8 cellular contexts compared by ENCODE assay signal in the genomic region with DNA sequence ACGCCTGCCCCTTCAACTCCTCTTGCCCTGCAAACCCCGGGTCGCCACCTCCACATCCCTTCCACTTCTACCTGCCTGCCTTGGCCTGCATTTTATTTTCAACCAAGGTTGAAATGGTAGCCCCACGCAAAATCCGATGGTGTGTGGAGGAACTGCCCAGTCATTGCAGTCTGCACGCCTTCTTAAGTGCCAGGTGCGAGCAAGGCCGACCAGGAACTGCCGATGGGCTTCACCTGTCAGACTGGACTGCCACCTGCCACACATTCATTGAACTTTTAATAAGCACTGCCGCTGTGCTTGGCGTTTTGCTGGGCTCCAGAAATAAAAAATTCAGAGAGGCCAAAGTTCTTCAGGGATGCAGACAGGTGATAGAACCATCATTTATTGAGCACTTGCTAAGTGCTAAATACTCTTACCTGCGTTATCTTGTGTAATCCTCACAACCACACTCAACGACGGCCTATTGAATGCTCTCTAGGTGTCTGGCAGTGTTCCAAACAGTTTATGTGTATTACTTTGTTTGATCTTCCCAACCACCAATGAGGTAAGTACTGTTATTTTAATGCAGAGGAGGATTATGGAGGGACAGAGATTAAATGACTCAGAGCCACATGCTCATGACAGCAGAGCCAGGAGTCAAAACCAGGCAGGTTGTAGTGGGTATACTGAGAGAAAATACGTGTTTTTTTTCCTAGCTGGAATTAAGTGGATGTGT. TPM values are rescaled to one million over a fixed set of nuclear protein-coding genes. Genes with fewer than 3 reads are reported as not detected.
DNase-seq lines count a peak whose midpoint lies in the region; ATAC-seq, FAIRE-seq and TF ChIP-seq lines count a peak whose summit lies in the region.

No MANE protein-coding gene starts in this region.

- no peak for DNase-seq in H7
- DNase-seq in NCI-H748 (lab: John Stamatoyannopoulos, UW; ENCODE audit: unreplicated experiment): peak; percentile 97
- peak in 2 of 4 experiments; percentile 2 to 8 for DNase-seq in K562 (ENCODE audit: extremely low read depth in 1 of 4, low spot score in 3 of 4)
- no peak for DNase-seq in kidney epithelial cell (ENCODE audit: low read depth)
- DNase-seq in stimulated activated naive CD8-positive, alpha-beta T cell treated with anti-CD3 and anti-CD28 coated beads, Interleukin-15, Interleukin-2, amounts not matched to agents 100 U/mL and 50 U/mL, for 24 hours: no peak
- no peak for DNase-seq in substantia nigra (lab: John Stamatoyannopoulos, UW)
- DNase-seq in GM20000 (ENCODE audit: low spot score): no peak

- no TSS peak for BruUV-seq in K562 (replicated peaks; lab: Mats Ljungman, UMichigan)

- no peak overlapping the region; a peak in 1 of 4 replicates for H3K9ac ChIP-seq in K562 (ENCODE audit: insufficient read depth in 1 of 2, low read depth in 2 of 2, low read length in 2 of 2)

- no peaks in the 10 kb centered on the region for H3K9me3 ChIP-seq in K562 (replicated peaks; ENCODE audit: control insufficient read depth, insufficient read depth, low read depth, low read length)

- 8% methylated on average over 15 of the region's 15 CpGs for WGBS in K562 (ENCODE audit: insufficient coverage, low coverage, missing lambda C conversion rate)

- ATAC-seq in K562 (peak; percentile 57), HG02759 (IDR thresholded peaks at IDR 0.05; ENCODE audit: unreplicated experiment) (no peak)
- peak; percentile 66 for ATAC-seq in stimulated activated naive CD8-positive, alpha-beta T cell treated with anti-CD3 and anti-CD28 coated beads, Interleukin-15, Interleukin-2, amounts not matched to agents 100 U/mL and 50 U/mL, for 24 hours

- H2AFZ ChIP-seq in K562 (ENCODE audit: low read depth, low read length): no peak overlapping the region

- no peaks in the 10 kb centered on the region for H3K9me1 ChIP-seq in K562 (ENCODE audit: control insufficient read depth, insufficient read depth, low read length)

- intact Hi-C loops in K562 (cut with micrococcal nuclease): no loop called here

- in situ Hi-C loops in K562 (cut with MboI): no loop called here

- no peaks in the 10 kb centered on the region for H4K20me1 ChIP-seq in K562 (replicated peaks; ENCODE audit: control insufficient read depth, insufficient read depth, low read length)

- peak overlapping the region; percentile 49 for H3K4me2 ChIP-seq in K562 (ENCODE audit: insufficient read depth, low read length)

- no peaks in the 10 kb centered on the region for H3K36me3 ChIP-seq in H7 (replicated peaks; ENCODE audit: control insufficient read depth, insufficient read depth, low read length)
- no peaks in the 10 kb centered on the region for H3K36me3 ChIP-seq in K562 (ENCODE audit: control insufficient read depth, insufficient read depth, low read length)
- H3K36me3 ChIP-seq in kidney epithelial cell (ENCODE audit: control insufficient read depth, insufficient read depth, low read length): no peaks in the 10 kb centered on the region

- H3K27me3 ChIP-seq in H7 (ENCODE audit: control insufficient read depth, insufficient read depth, low read length) (peaks cover 27% of the 10 kb centered on the region), K562 (ENCODE audit: control insufficient read depth in 2 of 2, insufficient read depth in 2 of 2, low read length in 2 of 2) (peaks cover 0 to 5% of the 10 kb centered on the region in 2 experiments; a peak in 1 of 5 replicates), kidney epithelial cell (ENCODE audit: control insufficient read depth, insufficient read depth, low read length) (no peaks in the 10 kb centered on the region)

- H3K79me2 ChIP-seq in K562 (ENCODE audit: control insufficient read depth, insufficient read depth, low read length): no peaks in the 10 kb centered on the region

- TF ChIP-seq EP300 in K562 (IDR thresholded peaks at IDR 0.05; ENCODE audit: low read length): no peak

- H3K4me3 ChIP-seq in H7 (ENCODE audit: insufficient read depth, low read depth, low read length) (peak overlapping the region; percentile 42), K562 (no peak overlapping the region), kidney epithelial cell (ENCODE audit: low read depth, low read length) (peak overlapping the region; percentile 48)

- no peak for TF ChIP-seq RAD21 in K562 (CRISPR knock-in tag; conservative IDR thresholded peaks at IDR 0.05 in 1 of 2, IDR thresholded peaks at IDR 0.05 in 1 of 2)

- CTCF ChIA-PET in K562 (lab: Yijun Ruan, JAX; ENCODE audit: low intra/inter-chr PET ratio): no interaction called here

- POLR2A ChIA-PET in K562 (lab: Yijun Ruan, JAX): interaction anchor here (1.0 kb wide), 1 partner anchor 28 kb away, joined by 3 read pairs; no protein-coding TSS in a partner anchor

- no peak for TF ChIP-seq POLR2A in K562 (conservative IDR thresholded peaks at IDR 0.05)

- no peak overlapping the region for H3K27ac ChIP-seq in K562 (ENCODE audit: extremely low read depth, low read depth, low read length)
- H3K27ac ChIP-seq in substantia nigra (ENCODE audit: low read depth, low read length, poor library complexity, severe bottlenecking): no peak overlapping the region

- FAIRE-seq in K562 (lab: Jason Lieb, UNC): no peak

- peaks cover 0 to 2% of the 10 kb centered on the region in 2 experiments; a peak in 1 of 5 replicates for H3K4me1 ChIP-seq in K562 (replicated peaks in 1 of 2; ENCODE audit: control insufficient read depth in 2 of 2, insufficient read depth in 2 of 2, low read length in 2 of 2)

- TF ChIP-seq CTCF in K562 (IDR thresholded peaks at IDR 0.05 in 2 of 3, conservative IDR thresholded peaks at IDR 0.05 in 1 of 3; ENCODE audit: insufficient read depth in 2 of 3, low read depth in 1 of 3, low read length in 3 of 3) (no peak), kidney epithelial cell (IDR thresholded peaks at IDR 0.05; ENCODE audit: insufficient read depth, low read length, poor library complexity, severe bottlenecking) (no peak), GM20000 (IDR thresholded peaks at IDR 0.05; ENCODE audit: extremely low read depth, missing control alignments) (no peak)

TF ChIP-seq in K562, 482 proteins besides CTCF, POLR2A, EP300 and RAD21 (continues in another document):
- no peak for TF ChIP-seq NBN (IDR thresholded peaks at IDR 0.05; ENCODE audit: low read depth)
- no peak for TF ChIP-seq ZNF146 (CRISPR knock-in tag; IDR thresholded peaks at IDR 0.05; ENCODE audit: unreplicated experiment)
- no peak for TF ChIP-seq ZKSCAN1 (IDR thresholded peaks at IDR 0.05; ENCODE audit: low read depth, low read length)
- TF ChIP-seq SIN3B (IDR thresholded peaks at IDR 0.05; ENCODE audit: low read depth): no peak
- TF ChIP-seq NONO (IDR thresholded peaks at IDR 0.05; ENCODE audit: low read depth in 2 of 2, low read length in 1 of 2): no peak
- TF ChIP-seq, protein P1, sequence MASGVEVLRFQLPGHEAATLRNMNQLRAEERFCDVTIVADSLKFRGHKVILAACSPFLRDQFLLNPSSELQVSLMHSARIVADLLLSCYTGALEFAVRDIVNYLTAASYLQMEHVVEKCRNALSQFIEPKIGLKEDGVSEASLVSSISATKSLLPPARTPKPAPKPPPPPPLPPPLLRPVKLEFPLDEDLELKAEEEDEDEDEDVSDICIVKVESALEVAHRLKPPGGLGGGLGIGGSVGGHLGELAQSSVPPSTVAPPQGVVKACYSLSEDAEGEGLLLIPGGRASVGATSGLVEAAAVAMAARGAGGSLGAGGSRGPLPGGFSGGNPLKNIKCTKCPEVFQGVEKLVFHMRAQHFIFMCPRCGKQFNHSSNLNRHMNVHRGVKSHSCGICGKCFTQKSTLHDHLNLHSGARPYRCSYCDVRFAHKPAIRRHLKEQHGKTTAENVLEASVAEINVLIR (CRISPR knock-in tag; IDR thresholded peaks at IDR 0.05): no peak
- no peak for TF ChIP-seq CAMTA2 (CRISPR knock-in tag; conservative IDR thresholded peaks at IDR 0.05)
- no peak for TF ChIP-seq POLR2AphosphoS5 (IDR thresholded peaks at IDR 0.05; ENCODE audit: control insufficient read depth, insufficient read depth, low read depth, low read length)
- no peak for TF ChIP-seq JUND (IDR thresholded peaks at IDR 0.05; ENCODE audit: borderline replicate concordance, low read depth, low read length)
- TF ChIP-seq JUND (tag; IDR thresholded peaks at IDR 0.05; ENCODE audit: borderline replicate concordance, low read depth, low read length): no peak
- peak; percentile 39; the same call in 1 of the 2 replicates for TF ChIP-seq ZNF239 (CRISPR knock-in tag; IDR thresholded peaks at IDR 0.05)
- no peak for TF ChIP-seq SRF (CRISPR knock-in tag; IDR thresholded peaks at IDR 0.05)
- TF ChIP-seq MCM7 (IDR thresholded peaks at IDR 0.05): no peak
- no peak for TF ChIP-seq RBFOX2 (IDR thresholded peaks at IDR 0.05; ENCODE audit: low read depth, low read length)
- no peak for TF ChIP-seq BRD4 (IDR thresholded peaks at IDR 0.05)
- no peak for TF ChIP-seq POLR2H (tag; IDR thresholded peaks at IDR 0.05; ENCODE audit: low read depth)

RNA-seq across cellular contexts. Expression of a gene that starts 36.2 kb away (rescaled TPM):
- 53.5 and 69.7 TPM in 2 replicates for total RNA-seq in H7 (2014; rRNA removed; shearing (Covaris generic))
- total RNA-seq in K562 (2011; cell fraction: chromatin; rRNA removed; ENCODE audit: low replicate concordance): not detected in 2 replicates
- not detected in 2 replicates for total RNA-seq in K562 (2011; cell fraction: nucleolus; rRNA removed)
- total RNA-seq in K562 (2011; cell fraction: nucleoplasm; rRNA removed): not detected in 2 replicates
- not detected in 2 replicates for total RNA-seq in K562 (2014; rRNA removed)
- not detected in 2 replicates for total RNA-seq in K562 (2014; rRNA removed; fragmentation: Illumina TruSeq; extraction: Trizol)
- not detected in 2 replicates for total RNA-seq in K562 (2015; rRNA removed; fragmentation: Illumina TruSeq; extraction: Trizol)
- 0.04 and 0.07 TPM in 2 replicates for total RNA-seq in K562 (2021)
- not detected in 2 replicates for polyA plus RNA-seq in K562 (2011; rRNA removed)
- polyA plus RNA-seq in K562 (2011; cell fraction: cytosol; rRNA removed): 0.03 TPM in 1 of 2 replicates, not detected in the other
- polyA plus RNA-seq in K562 (2011; cell fraction: nucleus; rRNA removed): not detected in 2 replicates
- polyA plus RNA-seq in K562 (2012): not detected in 2 replicates
- not detected in 2 replicates for polyA plus RNA-seq in K562 (2014; fragmentation: Illumina TruSeq; extraction: Trizol)
- polyA plus RNA-seq in K562 (2014; fragmentation: Nextera tagmentation; extraction: Ambion mirVana): not detected
- not detected in 2 replicates for polyA plus RNA-seq in K562 (2014; rRNA removed)
- polyA minus RNA-seq in K562 (2011; rRNA and poly(A)+ RNA removed): not detected in 2 replicates
- polyA minus RNA-seq in K562 (2011; cell fraction: cytosol; rRNA and poly(A)+ RNA removed): not detected in 2 replicates
- not detected in 2 replicates for polyA minus RNA-seq in K562 (2011; cell fraction: nucleus; rRNA and poly(A)+ RNA removed)
- total RNA-seq in kidney epithelial cell: 12.1 and 12.2 TPM in 2 replicates

Comparison
In these comparisons a context has a peak if more than half of its experiments do, and no peak if none do; other contexts are left out.
1. RNA of a gene that starts 36.2 kb away (total RNA-seq): 53.5 to 69.7 TPM in H7 and 12.1 to 12.2 TPM in kidney epithelial cell; 0.04 to 0.07 TPM in K562; every median in the first group is over 10 times any median in the second.